8 cellular contexts compared by ENCODE assay signal in genomic region chr16:30902070-30902972, GRCh38. TPM values are rescaled to one million over a fixed set of nuclear protein-coding genes. Genes with fewer than 3 reads are reported as not detected.
DNase-seq lines count a peak whose midpoint lies in the region; ATAC-seq and TF ChIP-seq lines count a peak whose summit lies in the region.

No MANE protein-coding gene starts in this region.

- H3K4me1 Mint-ChIP-seq in naive thymus-derived CD8-positive, alpha-beta T cell: peaks cover 15 to 39% (median 31%) of the 10 kb centered on the region in 4 donors

- peak overlapping the region; percentile 86 to 99 (median 96) for H3K4me3 Mint-ChIP-seq in naive thymus-derived CD8-positive, alpha-beta T cell

- peak overlapping the region; percentile 87 to 92 (median 89) for H3K27ac ChIP-seq in tibial nerve

- no peaks in the 10 kb centered on the region for H3K9me3 ChIP-seq in tibial nerve

- H3K27me3 Mint-ChIP-seq in naive thymus-derived CD8-positive, alpha-beta T cell: no peaks in the 10 kb centered on the region

- H3K4me3 ChIP-seq in fibroblast of pulmonary artery (replicated peaks; ENCODE audit: low read depth, low read length) (peak overlapping the region; percentile 38), tibial nerve (peak overlapping the region; percentile 27 to 61 (median 54))

- peaks cover 0 to 4% (median 0%) of the 10 kb centered on the region in 9 donors for H3K9me3 Mint-ChIP-seq in naive thymus-derived CD8-positive, alpha-beta T cell

- peak; percentile 40 for DNase-seq in NCI-H1436 (lab: John Stamatoyannopoulos, UW)
- DNase-seq in NCI-H1436 treated with DMSO at 0.1 percent for 48 hours (lab: John Stamatoyannopoulos, UW): no peak
- DNase-seq in NCI-H774 (lab: John Stamatoyannopoulos, UW): peak; percentile 22
- DNase-seq in activated effector memory CD4-positive, alpha-beta T cell treated with Interleukin-2 at 50 U/mL for 16 hours: peak; percentile 61
- peak; percentile 64 for DNase-seq in fibroblast of pulmonary artery (ENCODE audit: low read depth)
- peak; percentile 31 to 71 (median 56) for DNase-seq in naive thymus-derived CD8-positive, alpha-beta T cell
- peak in 1 of 2 donors; percentile 32 for DNase-seq in tibial nerve (ENCODE audit: low spot score in 2 of 2)

- no peaks in the 10 kb centered on the region for H3K27me3 ChIP-seq in tibial nerve

- H3K4me1 ChIP-seq in tibial nerve: peaks cover 0 to 37% (median 11%) of the 10 kb centered on the region in 4 donors

- peak in 1 of 2 donors; percentile 4 for TF ChIP-seq POLR2A in tibial nerve (IDR thresholded peaks at IDR 0.05)

- POLR2A ChIA-PET in naive thymus-derived CD8-positive, alpha-beta T cell (lab: Charles Lee): interaction anchor here (0.5 to 5.9 kb wide), 25 partner anchors 10 to 1751 kb away, joined by 3 to 125 read pairs (median 4); partner anchors contain the start of genes BCL7C, FBRS, FBXL19 and ZNF646

- 20 to 25% methylated on average over 34 to 46 of the region's 93 CpGs for WGBS in tibial nerve, 2 donors

- TF ChIP-seq CTCF in fibroblast of pulmonary artery (IDR thresholded peaks at IDR 0.05; ENCODE audit: low read length, missing control alignments) (peak; percentile 1), tibial nerve (IDR thresholded peaks at IDR 0.05) (peak in 4 of 5 experiments; percentile 40 to 89 (median 82))

- peak; percentile 56 for ATAC-seq in HG02571 (IDR thresholded peaks at IDR 0.05; ENCODE audit: unreplicated experiment)
- peak; percentile 85 to 87 for ATAC-seq in naive thymus-derived CD8-positive, alpha-beta T cell

- no peaks in the 10 kb centered on the region for H3K36me3 ChIP-seq in tibial nerve

- no peak for TF ChIP-seq EP300 in tibial nerve (IDR thresholded peaks at IDR 0.05)

- peak overlapping the region; percentile 95 to 100 (median 98) for H3K27ac Mint-ChIP-seq in naive thymus-derived CD8-positive, alpha-beta T cell

- peaks cover 0 to 2% (median 0%) of the 10 kb centered on the region in 3 donors for H3K36me3 Mint-ChIP-seq in naive thymus-derived CD8-positive, alpha-beta T cell

RNA-seq across cellular contexts. Expression of gene CTF1, which starts 5.9 kb away (rescaled TPM):
- total RNA-seq in naive thymus-derived CD8-positive, alpha-beta T cell: 1 to 10 TPM; 1.0 to 1.3 TPM
- under 1 TPM in 1 of 3 donors, not detected in 2; 0.14 TPM for polyA plus RNA-seq in naive thymus-derived CD8-positive, alpha-beta T cell
- 1 to 10 TPM; 2.2 to 5.9 (median 3.1) TPM for total RNA-seq in tibial nerve

RNA-seq across cellular contexts. Expression of gene BCL7C, which starts 8.4 kb away (rescaled TPM):
- 10 to 100 TPM; 24.2 to 24.6 TPM for total RNA-seq in naive thymus-derived CD8-positive, alpha-beta T cell
- polyA plus RNA-seq in naive thymus-derived CD8-positive, alpha-beta T cell: 10 to 100 TPM; 33.9 to 38.8 (median 34.7) TPM
- 10 to 100 TPM; 42.9 to 54.0 (median 48.2) TPM for total RNA-seq in tibial nerve

RNA-seq across cellular contexts. Expression of gene FBXL19, which starts 21.1 kb away (rescaled TPM):
- 10 to 100 TPM; 13.1 to 16.8 TPM for total RNA-seq in naive thymus-derived CD8-positive, alpha-beta T cell
- under 1 TPM; 0.06 to 0.29 (median 0.16) TPM for polyA plus RNA-seq in naive thymus-derived CD8-positive, alpha-beta T cell
- 10 to 100 TPM in 3 of 4 donors, 1 to 10 TPM in 1; 7.4 to 25.8 (median 16.7) TPM for total RNA-seq in tibial nerve

RNA-seq across cellular contexts. Expression of gene ORAI3, which starts 46.5 kb away (rescaled TPM):
- 10 to 100 TPM; 18.6 to 20.8 TPM for total RNA-seq in naive thymus-derived CD8-positive, alpha-beta T cell
- 10 to 100 TPM; 15.2 to 16.0 (median 15.5) TPM for polyA plus RNA-seq in naive thymus-derived CD8-positive, alpha-beta T cell
- total RNA-seq in tibial nerve: 10 to 100 TPM; 50.7 to 58.4 (median 52.9) TPM

RNA-seq across cellular contexts. Expression of gene SETD1A, which starts 55.2 kb away (rescaled TPM):
- 10 to 100 TPM; 39.5 to 44.3 TPM for total RNA-seq in naive thymus-derived CD8-positive, alpha-beta T cell
- polyA plus RNA-seq in naive thymus-derived CD8-positive, alpha-beta T cell: 1 to 10 TPM in 1 of 3 donors, under 1 TPM in 2; 0.35 to 2.0 (median 0.77) TPM
- 10 to 100 TPM in 2 of 4 donors, 1 to 10 TPM in 2; 7.9 to 17.1 (median 10.7) TPM for total RNA-seq in tibial nerve
